In the genomic region with DNA sequence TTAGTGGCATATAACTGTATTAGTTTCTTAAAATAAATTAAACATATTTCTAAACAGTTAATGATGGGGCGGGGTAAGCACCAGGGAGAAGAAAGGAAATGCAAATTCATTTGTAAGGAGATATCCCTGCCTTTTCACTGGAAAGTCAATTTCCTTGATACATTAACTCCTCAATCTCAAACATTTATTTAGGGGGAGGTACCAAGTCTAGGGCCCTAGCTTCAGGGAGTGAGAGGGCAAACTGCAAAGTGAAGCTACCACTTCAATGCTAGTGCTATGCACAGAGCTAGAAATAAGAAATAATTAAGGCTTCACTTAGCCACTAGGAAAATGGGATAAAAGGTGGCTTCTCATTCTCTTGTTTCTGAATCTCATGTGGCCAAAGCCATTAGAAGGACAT, we compare ENCODE assay signal across 20 cellular contexts.
"Had no signal": no experiment of that assay in that cellular context is flagged by ENCODE, and none has a peak within 500 bp of the region (broad histone marks: within the 10 kb centered on the region; RNA-seq: fewer than 3 reads in every experiment).

No MANE protein-coding gene starts in this region.

- H3K9me3 Mint-ChIP-seq: mesothelial cell of epicardium, naive B cell, nephron had no signal

- H3K4me3 Mint-ChIP-seq: mesothelial cell of epicardium, naive B cell, nephron had no signal

- H3K4me1 ChIP-seq: right atrium auricular region had no signal

- H3K4me3 ChIP-seq: dorsolateral prefrontal cortex, heart left ventricle, right atrium auricular region, stomach, thoracic aorta had no signal

- DNase-seq: cortex of kidney; dorsolateral prefrontal cortex; effector CD8-positive, alpha-beta T cell; heart left ventricle; hippocampal formation; mammary epithelial cell; naive B cell; posterior cingulate gyrus; small intestine; stimulated activated CD4-positive, alpha-beta T cell treated with anti-CD3 and anti-CD28 coated beads, Interleukin-12 subunit alpha, Interleukin-12 subunit beta, amount 100 ng/mL, for 4 hours; stimulated activated naive CD4-positive, alpha-beta T cell; stomach; substantia nigra; trophoblast cell had no signal

- H3K36me3 Mint-ChIP-seq: mesothelial cell of epicardium, naive B cell had no signal

- H3K27ac Mint-ChIP-seq: mesothelial cell of epicardium, naive B cell had no signal

- ATAC-seq: esophagus mucosa, left lobe of liver had no signal

- H3K9me3 ChIP-seq: heart left ventricle, right atrium auricular region, stomach, thoracic aorta had no signal

- H3K27me3 ChIP-seq: dorsolateral prefrontal cortex, heart left ventricle, right atrium auricular region, stomach had no signal

- H3K27ac ChIP-seq: right atrium auricular region, stomach, thoracic aorta had no signal

- H3K36me3 ChIP-seq: heart left ventricle, right atrium auricular region, stomach, thoracic aorta had no signal
